In genomic region chr1:223775711-223776074, GRCh38 we compare ENCODE assay signal across 13 cellular contexts.
A peak's percentile ranks its signal among the peaks of the same experiment; 100 is the strongest.
DNase-seq lines count a peak whose midpoint lies in the region; ATAC-seq, FAIRE-seq and TF ChIP-seq lines count a peak whose summit lies in the region.
"Had no signal": no experiment of that assay in that cellular context is flagged by ENCODE, and none has a peak within 500 bp of the region (broad histone marks: within the 10 kb centered on the region; RNA-seq: fewer than 3 reads in every experiment).

No MANE protein-coding gene starts in this region.

- peaks cover 0 to 64% (median 28%) of the 10 kb centered on the region in 12 donors for H3K4me1 ChIP-seq in heart left ventricle
- H3K4me1 ChIP-seq in keratinocyte (ENCODE audit: control insufficient read depth, extremely low read depth, insufficient read depth, low read length), result peaks cover 51% of the 10 kb centered on the region

- TF ChIP-seq POLR2A in heart left ventricle (IDR thresholded peaks at IDR 0.05) (no peak), GM12892 (IDR thresholded peaks at IDR 0.05; ENCODE audit: low read depth, low read length) (no peak)

- intact Hi-C loops in heart left ventricle (cut with DNase I) (no loop called here), left cardiac atrium (cut with DNase I) (no loop called here)
- intact Hi-C loops in activated T-helper 2 cell treated with anti-CD3 and anti-CD28 coated beads, Interferon-gamma antibody, Interleukin-2, Interleukin-4, amounts not matched to agents 10 μg/mL and 5 μg/mL and 100 μg/mL, durations not matched to agents 14 hours and 24 hours and 36 hours (cut with micrococcal nuclease), result loop anchor here (10.0 kb wide), 1 partner anchor 69 kb away; the partner anchor contains the start of gene TP53BP2

- H3K4me2 ChIP-seq in keratinocyte (ENCODE audit: control insufficient read depth, extremely low read depth, insufficient read depth, low read depth, low read length), result peak overlapping the region; percentile 72

- H3K27me3 ChIP-seq in heart left ventricle (no peaks in the 10 kb centered on the region), keratinocyte (ENCODE audit: control insufficient read depth, extremely low read depth, insufficient read depth, low read length) (no peaks in the 10 kb centered on the region)
- H3K27me3 ChIP-seq: BLaER1 treated with 17β-estradiol and CSF1 and Interleukin-3, amounts not matched to agents 10 nM and 100 nM had no signal

- peaks cover 28% of the 10 kb centered on the region for H3K4me1 Mint-ChIP-seq in activated T-helper 2 cell treated with anti-CD3 and anti-CD28 coated beads, Interferon-gamma antibody, Interleukin-2, Interleukin-4, amounts not matched to agents 10 μg/mL and 5 μg/mL and 100 μg/mL, durations not matched to agents 14 hours and 24 hours and 36 hours (ENCODE audit: low read depth)
- H3K4me1 Mint-ChIP-seq in type B pancreatic cell (ENCODE audit: unreplicated experiment), result peaks cover 31% of the 10 kb centered on the region

- no peak overlapping the region for H2AFZ ChIP-seq in keratinocyte (ENCODE audit: control insufficient read depth, low read length)

- no peaks in the 10 kb centered on the region for H4K20me1 ChIP-seq in keratinocyte (ENCODE audit: control insufficient read depth, extremely low read depth, insufficient read depth, low read length)

- H3K9me1 ChIP-seq in keratinocyte (ENCODE audit: control insufficient read depth, extremely low read depth, insufficient read depth, low read length), result peaks cover 3% of the 10 kb centered on the region

- no peaks in the 10 kb centered on the region for H3K79me2 ChIP-seq in keratinocyte (ENCODE audit: control insufficient read depth, insufficient read depth, low read length)

- TF ChIP-seq CTCF in heart left ventricle (IDR thresholded peaks at IDR 0.05), result no peak
- no peak for TF ChIP-seq CTCF in keratinocyte (optimal IDR thresholded peaks at IDR 0.05 in 1 of 3, IDR thresholded peaks at IDR 0.05 in 1 of 3, conservative IDR thresholded peaks at IDR 0.05 in 1 of 3; ENCODE audit: extremely low read depth in 1 of 3, insufficient read depth in 2 of 3, low read length in 3 of 3)
- no peak for TF ChIP-seq CTCF in type B pancreatic cell (conservative IDR thresholded peaks at IDR 0.05)

- peaks cover 73% of the 10 kb centered on the region for H3K36me3 Mint-ChIP-seq in activated T-helper 2 cell treated with anti-CD3 and anti-CD28 coated beads, Interferon-gamma antibody, Interleukin-2, Interleukin-4, amounts not matched to agents 10 μg/mL and 5 μg/mL and 100 μg/mL, durations not matched to agents 14 hours and 24 hours and 36 hours (ENCODE audit: low read depth)
- H3K36me3 Mint-ChIP-seq in type B pancreatic cell, result peaks cover 54% of the 10 kb centered on the region

- 64 to 80% (median 72%) methylated on average over 1 of the region's 1 CpG for WGBS in heart left ventricle, 4 donors

- FAIRE-seq in keratinocyte (lab: Jason Lieb, UNC) (no peak), GM12892 (lab: Jason Lieb, UNC) (no peak)

- H3K36me3 ChIP-seq in heart left ventricle, result peaks cover 0 to 100% (median 86%) of the 10 kb centered on the region in 9 donors
- peaks cover 25 to 48% of the 10 kb centered on the region in 2 experiments for H3K36me3 ChIP-seq in keratinocyte (ENCODE audit: control insufficient read depth in 2 of 2, extremely low read depth in 1 of 2, insufficient read depth in 2 of 2, low read length in 2 of 2)

- ATAC-seq in heart left ventricle (no peak), left cardiac atrium (no peak)

- no peak overlapping the region for H3K4me3 ChIP-seq in heart left ventricle
- H3K4me3 ChIP-seq in keratinocyte (ENCODE audit: control insufficient read depth in 2 of 3, extremely low read depth in 1 of 3, insufficient read depth in 2 of 3, low read depth in 1 of 3, low read length in 3 of 3), result no peak overlapping the region
- H3K4me3 ChIP-seq: BLaER1 treated with 17β-estradiol and CSF1 and Interleukin-3, amounts not matched to agents 10 nM and 100 nM had no signal

- DNase-seq in heart left ventricle (no peak), left cardiac atrium (no peak), keratinocyte (ENCODE audit: low read depth, low spot score) (no peak), type B pancreatic cell (ENCODE audit: extremely low spot score, unreplicated experiment) (no peak), activated gamma-delta T cell treated with Interleukin-2 at 50 U/mL for 16 hours (no peak), NCI-H1105 (lab: John Stamatoyannopoulos, UW) (no peak), GM12892 (ENCODE audit: insufficient read length) (no peak)
- DNase-seq in activated T-helper 2 cell treated with anti-CD3 and anti-CD28 coated beads, Interferon-gamma antibody, Interleukin-2, Interleukin-4, amounts not matched to agents 10 μg/mL and 5 μg/mL and 100 μg/mL, durations not matched to agents 14 hours and 24 hours and 36 hours (ENCODE audit: low spot score), result no peak
- DNase-seq: caudate nucleus, NCI-H1092 treated with DMSO at 0.1 percent for 48 hours, NCI-H69 had no signal

- H3K27ac Mint-ChIP-seq in activated T-helper 2 cell treated with anti-CD3 and anti-CD28 coated beads, Interferon-gamma antibody, Interleukin-2, Interleukin-4, amounts not matched to agents 10 μg/mL and 5 μg/mL and 100 μg/mL, durations not matched to agents 14 hours and 24 hours and 36 hours, result peak overlapping the region; percentile 65
- H3K27ac Mint-ChIP-seq in type B pancreatic cell, result peak overlapping the region; percentile 57

- peak overlapping the region in 10 of 12 donors; percentile 31 to 70 (median 55) for H3K27ac ChIP-seq in heart left ventricle
- H3K27ac ChIP-seq in keratinocyte (ENCODE audit: control insufficient read depth, insufficient read depth, low read length), result peak overlapping the region; percentile 83

- peak overlapping the region; percentile 10 for H3K9ac ChIP-seq in keratinocyte (ENCODE audit: control insufficient read depth, extremely low read depth, insufficient read depth, low read length)
- H3K9ac ChIP-seq: BLaER1 treated with 17β-estradiol and CSF1 and Interleukin-3, amounts not matched to agents 10 nM and 100 nM had no signal

- no peaks in the 10 kb centered on the region for H3K9me3 ChIP-seq in heart left ventricle
- H3K9me3 ChIP-seq in keratinocyte (ENCODE audit: control insufficient read depth, low read depth, low read length), result no peaks in the 10 kb centered on the region
- H3K9me3 ChIP-seq: BLaER1 treated with 17β-estradiol and CSF1 and Interleukin-3, amounts not matched to agents 10 nM and 100 nM had no signal

- no peak overlapping the region for H3K4me3 Mint-ChIP-seq in activated T-helper 2 cell treated with anti-CD3 and anti-CD28 coated beads, Interferon-gamma antibody, Interleukin-2, Interleukin-4, amounts not matched to agents 10 μg/mL and 5 μg/mL and 100 μg/mL, durations not matched to agents 14 hours and 24 hours and 36 hours (ENCODE audit: low read depth)
- no peak overlapping the region for H3K4me3 Mint-ChIP-seq in type B pancreatic cell
- H3K4me3 Mint-ChIP-seq: neural crest cell had no signal

- dilution Hi-C loops in keratinocyte (cut with MboI; ENCODE audit: extremely low pct_ligation_motif_present, low sequenced_read_pairs), result no loop called here

- H3K27me3 Mint-ChIP-seq in activated T-helper 2 cell treated with anti-CD3 and anti-CD28 coated beads, Interferon-gamma antibody, Interleukin-2, Interleukin-4, amounts not matched to agents 10 μg/mL and 5 μg/mL and 100 μg/mL, durations not matched to agents 14 hours and 24 hours and 36 hours (ENCODE audit: low read depth), result no peaks in the 10 kb centered on the region
- H3K27me3 Mint-ChIP-seq in type B pancreatic cell, result no peaks in the 10 kb centered on the region

- no peaks in the 10 kb centered on the region for H3K9me3 Mint-ChIP-seq in activated T-helper 2 cell treated with anti-CD3 and anti-CD28 coated beads, Interferon-gamma antibody, Interleukin-2, Interleukin-4, amounts not matched to agents 10 μg/mL and 5 μg/mL and 100 μg/mL, durations not matched to agents 14 hours and 24 hours and 36 hours
- H3K9me3 Mint-ChIP-seq in type B pancreatic cell, result no peaks in the 10 kb centered on the region
- H3K9me3 Mint-ChIP-seq: neural crest cell had no signal
